1 cellular context compared by ENCODE assay signal in the genomic region with DNA sequence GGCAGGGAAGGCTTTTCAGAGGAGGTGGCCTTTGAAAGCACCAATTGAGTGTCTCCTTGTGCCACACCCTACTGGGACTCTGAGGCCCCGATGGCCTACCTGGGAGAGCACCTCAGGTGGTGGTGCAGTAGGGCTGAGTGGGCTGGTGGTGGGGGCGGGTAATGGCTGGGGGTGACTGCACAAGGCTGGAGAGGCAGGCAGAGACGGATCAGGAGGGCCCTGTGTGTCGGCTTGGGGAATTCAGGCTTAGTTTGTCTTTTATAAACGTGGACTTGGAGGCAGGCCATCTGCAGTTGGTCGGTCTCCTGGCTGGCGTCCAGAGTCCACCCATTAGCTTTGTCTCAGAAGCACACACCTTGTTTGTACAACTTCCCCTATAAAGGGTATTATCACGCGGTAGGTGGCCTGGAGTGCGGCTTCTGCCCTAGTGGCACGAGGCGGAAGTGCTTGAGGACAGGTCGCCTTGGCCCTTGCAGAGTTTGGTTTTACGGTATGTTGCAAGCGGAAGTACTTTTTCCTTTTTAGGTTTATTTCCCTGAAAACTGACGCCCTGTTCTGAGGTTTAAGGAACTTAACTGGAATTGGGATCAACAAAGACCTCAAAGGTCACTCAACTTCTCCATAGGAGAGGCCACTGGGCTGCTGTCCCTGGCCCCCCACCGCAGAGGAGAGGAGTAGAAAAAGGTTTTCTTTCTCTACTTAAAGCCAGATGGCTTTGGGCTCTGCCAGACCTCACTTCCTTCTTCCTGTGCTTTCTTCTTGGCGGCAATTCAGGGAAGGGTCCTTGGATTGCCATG.
TF ChIP-seq lines count a peak whose summit lies in the region.

No MANE protein-coding gene starts in this region.

TF ChIP-seq in K562, 482 proteins besides CTCF, POLR2A, EP300 and RAD21 (continued from another document and continues in another):
- TF ChIP-seq POU5F1 (IDR thresholded peaks at IDR 0.05; ENCODE audit: borderline replicate concordance, low read depth, low read length, partially characterized antibody): no peak
- peak; percentile 94 for TF ChIP-seq NFIC (IDR thresholded peaks at IDR 0.05)
- no peak for TF ChIP-seq PCBP1 (IDR thresholded peaks at IDR 0.05; ENCODE audit: low read depth, low read length, poor library complexity, severe bottlenecking)
- TF ChIP-seq ZNF217 (CRISPR knock-in tag; IDR thresholded peaks at IDR 0.05): no peak
- 0 out of 4 replicates have a peak, but pooled peaks of 1 of the 2 experiments have one; percentile 24 for TF ChIP-seq HDAC1 (IDR thresholded peaks at IDR 0.05)
- TF ChIP-seq YBX1 (IDR thresholded peaks at IDR 0.05): no peak
- no peak for TF ChIP-seq ZFP1 (CRISPR knock-in tag; IDR thresholded peaks at IDR 0.05)
- no peak for TF ChIP-seq EP400 (IDR thresholded peaks at IDR 0.05)
- TF ChIP-seq, protein P1, sequence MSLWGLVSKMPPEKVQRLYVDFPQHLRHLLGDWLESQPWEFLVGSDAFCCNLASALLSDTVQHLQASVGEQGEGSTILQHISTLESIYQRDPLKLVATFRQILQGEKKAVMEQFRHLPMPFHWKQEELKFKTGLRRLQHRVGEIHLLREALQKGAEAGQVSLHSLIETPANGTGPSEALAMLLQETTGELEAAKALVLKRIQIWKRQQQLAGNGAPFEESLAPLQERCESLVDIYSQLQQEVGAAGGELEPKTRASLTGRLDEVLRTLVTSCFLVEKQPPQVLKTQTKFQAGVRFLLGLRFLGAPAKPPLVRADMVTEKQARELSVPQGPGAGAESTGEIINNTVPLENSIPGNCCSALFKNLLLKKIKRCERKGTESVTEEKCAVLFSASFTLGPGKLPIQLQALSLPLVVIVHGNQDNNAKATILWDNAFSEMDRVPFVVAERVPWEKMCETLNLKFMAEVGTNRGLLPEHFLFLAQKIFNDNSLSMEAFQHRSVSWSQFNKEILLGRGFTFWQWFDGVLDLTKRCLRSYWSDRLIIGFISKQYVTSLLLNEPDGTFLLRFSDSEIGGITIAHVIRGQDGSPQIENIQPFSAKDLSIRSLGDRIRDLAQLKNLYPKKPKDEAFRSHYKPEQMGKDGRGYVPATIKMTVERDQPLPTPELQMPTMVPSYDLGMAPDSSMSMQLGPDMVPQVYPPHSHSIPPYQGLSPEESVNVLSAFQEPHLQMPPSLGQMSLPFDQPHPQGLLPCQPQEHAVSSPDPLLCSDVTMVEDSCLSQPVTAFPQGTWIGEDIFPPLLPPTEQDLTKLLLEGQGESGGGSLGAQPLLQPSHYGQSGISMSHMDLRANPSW (CRISPR knock-in tag; IDR thresholded peaks at IDR 0.05): no peak
- no peak for TF ChIP-seq HDAC3 (IDR thresholded peaks at IDR 0.05; ENCODE audit: borderline replicate concordance, partially characterized antibody)
- TF ChIP-seq ZNF311 (CRISPR knock-in tag; IDR thresholded peaks at IDR 0.05): no peak
- TF ChIP-seq MECOM (CRISPR knock-in tag; IDR thresholded peaks at IDR 0.05): no peak
- TF ChIP-seq, protein P2, sequence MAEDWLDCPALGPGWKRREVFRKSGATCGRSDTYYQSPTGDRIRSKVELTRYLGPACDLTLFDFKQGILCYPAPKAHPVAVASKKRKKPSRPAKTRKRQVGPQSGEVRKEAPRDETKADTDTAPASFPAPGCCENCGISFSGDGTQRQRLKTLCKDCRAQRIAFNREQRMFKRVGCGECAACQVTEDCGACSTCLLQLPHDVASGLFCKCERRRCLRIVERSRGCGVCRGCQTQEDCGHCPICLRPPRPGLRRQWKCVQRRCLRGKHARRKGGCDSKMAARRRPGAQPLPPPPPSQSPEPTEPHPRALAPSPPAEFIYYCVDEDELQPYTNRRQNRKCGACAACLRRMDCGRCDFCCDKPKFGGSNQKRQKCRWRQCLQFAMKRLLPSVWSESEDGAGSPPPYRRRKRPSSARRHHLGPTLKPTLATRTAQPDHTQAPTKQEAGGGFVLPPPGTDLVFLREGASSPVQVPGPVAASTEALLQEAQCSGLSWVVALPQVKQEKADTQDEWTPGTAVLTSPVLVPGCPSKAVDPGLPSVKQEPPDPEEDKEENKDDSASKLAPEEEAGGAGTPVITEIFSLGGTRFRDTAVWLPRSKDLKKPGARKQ (CRISPR knock-in tag; IDR thresholded peaks at IDR 0.05): no peak
- TF ChIP-seq ZNF830 (CRISPR knock-in tag; IDR thresholded peaks at IDR 0.05): no peak
- TF ChIP-seq, protein P3, sequence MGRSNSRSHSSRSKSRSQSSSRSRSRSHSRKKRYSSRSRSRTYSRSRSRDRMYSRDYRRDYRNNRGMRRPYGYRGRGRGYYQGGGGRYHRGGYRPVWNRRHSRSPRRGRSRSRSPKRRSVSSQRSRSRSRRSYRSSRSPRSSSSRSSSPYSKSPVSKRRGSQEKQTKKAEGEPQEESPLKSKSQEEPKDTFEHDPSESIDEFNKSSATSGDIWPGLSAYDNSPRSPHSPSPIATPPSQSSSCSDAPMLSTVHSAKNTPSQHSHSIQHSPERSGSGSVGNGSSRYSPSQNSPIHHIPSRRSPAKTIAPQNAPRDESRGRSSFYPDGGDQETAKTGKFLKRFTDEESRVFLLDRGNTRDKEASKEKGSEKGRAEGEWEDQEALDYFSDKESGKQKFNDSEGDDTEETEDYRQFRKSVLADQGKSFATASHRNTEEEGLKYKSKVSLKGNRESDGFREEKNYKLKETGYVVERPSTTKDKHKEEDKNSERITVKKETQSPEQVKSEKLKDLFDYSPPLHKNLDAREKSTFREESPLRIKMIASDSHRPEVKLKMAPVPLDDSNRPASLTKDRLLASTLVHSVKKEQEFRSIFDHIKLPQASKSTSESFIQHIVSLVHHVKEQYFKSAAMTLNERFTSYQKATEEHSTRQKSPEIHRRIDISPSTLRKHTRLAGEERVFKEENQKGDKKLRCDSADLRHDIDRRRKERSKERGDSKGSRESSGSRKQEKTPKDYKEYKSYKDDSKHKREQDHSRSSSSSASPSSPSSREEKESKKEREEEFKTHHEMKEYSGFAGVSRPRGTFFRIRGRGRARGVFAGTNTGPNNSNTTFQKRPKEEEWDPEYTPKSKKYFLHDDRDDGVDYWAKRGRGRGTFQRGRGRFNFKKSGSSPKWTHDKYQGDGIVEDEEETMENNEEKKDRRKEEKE (IDR thresholded peaks at IDR 0.05; ENCODE audit: borderline replicate concordance in 1 of 2, control insufficient read depth in 1 of 2, low read depth in 2 of 2, low read length in 1 of 2): no peak
- no peak for TF ChIP-seq PURB (CRISPR knock-in tag; IDR thresholded peaks at IDR 0.05; ENCODE audit: low read depth)
- TF ChIP-seq POLR2G (IDR thresholded peaks at IDR 0.05; ENCODE audit: low read depth, low read length): peak; percentile 52
- TF ChIP-seq, protein P4, sequence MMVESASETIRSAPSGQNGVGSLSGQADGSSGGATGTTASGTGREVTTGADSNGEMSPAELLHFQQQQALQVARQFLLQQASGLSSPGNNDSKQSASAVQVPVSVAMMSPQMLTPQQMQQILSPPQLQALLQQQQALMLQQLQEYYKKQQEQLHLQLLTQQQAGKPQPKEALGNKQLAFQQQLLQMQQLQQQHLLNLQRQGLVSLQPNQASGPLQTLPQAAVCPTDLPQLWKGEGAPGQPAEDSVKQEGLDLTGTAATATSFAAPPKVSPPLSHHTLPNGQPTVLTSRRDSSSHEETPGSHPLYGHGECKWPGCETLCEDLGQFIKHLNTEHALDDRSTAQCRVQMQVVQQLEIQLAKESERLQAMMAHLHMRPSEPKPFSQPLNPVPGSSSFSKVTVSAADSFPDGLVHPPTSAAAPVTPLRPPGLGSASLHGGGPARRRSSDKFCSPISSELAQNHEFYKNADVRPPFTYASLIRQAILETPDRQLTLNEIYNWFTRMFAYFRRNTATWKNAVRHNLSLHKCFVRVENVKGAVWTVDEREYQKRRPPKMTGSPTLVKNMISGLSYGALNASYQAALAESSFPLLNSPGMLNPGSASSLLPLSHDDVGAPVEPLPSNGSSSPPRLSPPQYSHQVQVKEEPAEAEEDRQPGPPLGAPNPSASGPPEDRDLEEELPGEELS (CRISPR knock-in tag; IDR thresholded peaks at IDR 0.05; ENCODE audit: borderline replicate concordance): no peak
- TF ChIP-seq, protein P5, sequence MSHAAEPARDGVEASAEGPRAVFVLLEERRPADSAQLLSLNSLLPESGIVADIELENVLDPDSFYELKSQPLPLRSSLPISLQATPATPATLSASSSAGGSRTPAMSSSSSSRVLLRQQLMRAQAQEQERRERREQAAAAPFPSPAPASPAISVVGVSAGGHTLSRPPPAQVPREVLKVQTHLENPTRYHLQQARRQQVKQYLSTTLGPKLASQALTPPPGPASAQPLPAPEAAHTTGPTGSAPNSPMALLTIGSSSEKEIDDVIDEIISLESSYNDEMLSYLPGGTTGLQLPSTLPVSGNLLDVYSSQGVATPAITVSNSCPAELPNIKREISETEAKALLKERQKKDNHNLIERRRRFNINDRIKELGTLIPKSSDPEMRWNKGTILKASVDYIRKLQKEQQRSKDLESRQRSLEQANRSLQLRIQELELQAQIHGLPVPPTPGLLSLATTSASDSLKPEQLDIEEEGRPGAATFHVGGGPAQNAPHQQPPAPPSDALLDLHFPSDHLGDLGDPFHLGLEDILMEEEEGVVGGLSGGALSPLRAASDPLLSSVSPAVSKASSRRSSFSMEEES (CRISPR knock-in tag; IDR thresholded peaks at IDR 0.05): no peak; the same call in 1 of the 2 replicates
- TF ChIP-seq CREB1 (IDR thresholded peaks at IDR 0.05): no peak
- no peak for TF ChIP-seq CREB1 (CRISPR knock-in tag; IDR thresholded peaks at IDR 0.05)
- no peak for TF ChIP-seq FOXA1 (IDR thresholded peaks at IDR 0.05; ENCODE audit: borderline replicate concordance)
- TF ChIP-seq, protein P6, sequence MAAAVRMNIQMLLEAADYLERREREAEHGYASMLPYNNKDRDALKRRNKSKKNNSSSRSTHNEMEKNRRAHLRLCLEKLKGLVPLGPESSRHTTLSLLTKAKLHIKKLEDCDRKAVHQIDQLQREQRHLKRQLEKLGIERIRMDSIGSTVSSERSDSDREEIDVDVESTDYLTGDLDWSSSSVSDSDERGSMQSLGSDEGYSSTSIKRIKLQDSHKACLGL (CRISPR knock-in tag; IDR thresholded peaks at IDR 0.05; ENCODE audit: borderline replicate concordance, poor library complexity, severe bottlenecking): no peak
- TF ChIP-seq POLR2AphosphoS2 (IDR thresholded peaks at IDR 0.05; ENCODE audit: low read length): no peak
- TF ChIP-seq, protein P7, sequence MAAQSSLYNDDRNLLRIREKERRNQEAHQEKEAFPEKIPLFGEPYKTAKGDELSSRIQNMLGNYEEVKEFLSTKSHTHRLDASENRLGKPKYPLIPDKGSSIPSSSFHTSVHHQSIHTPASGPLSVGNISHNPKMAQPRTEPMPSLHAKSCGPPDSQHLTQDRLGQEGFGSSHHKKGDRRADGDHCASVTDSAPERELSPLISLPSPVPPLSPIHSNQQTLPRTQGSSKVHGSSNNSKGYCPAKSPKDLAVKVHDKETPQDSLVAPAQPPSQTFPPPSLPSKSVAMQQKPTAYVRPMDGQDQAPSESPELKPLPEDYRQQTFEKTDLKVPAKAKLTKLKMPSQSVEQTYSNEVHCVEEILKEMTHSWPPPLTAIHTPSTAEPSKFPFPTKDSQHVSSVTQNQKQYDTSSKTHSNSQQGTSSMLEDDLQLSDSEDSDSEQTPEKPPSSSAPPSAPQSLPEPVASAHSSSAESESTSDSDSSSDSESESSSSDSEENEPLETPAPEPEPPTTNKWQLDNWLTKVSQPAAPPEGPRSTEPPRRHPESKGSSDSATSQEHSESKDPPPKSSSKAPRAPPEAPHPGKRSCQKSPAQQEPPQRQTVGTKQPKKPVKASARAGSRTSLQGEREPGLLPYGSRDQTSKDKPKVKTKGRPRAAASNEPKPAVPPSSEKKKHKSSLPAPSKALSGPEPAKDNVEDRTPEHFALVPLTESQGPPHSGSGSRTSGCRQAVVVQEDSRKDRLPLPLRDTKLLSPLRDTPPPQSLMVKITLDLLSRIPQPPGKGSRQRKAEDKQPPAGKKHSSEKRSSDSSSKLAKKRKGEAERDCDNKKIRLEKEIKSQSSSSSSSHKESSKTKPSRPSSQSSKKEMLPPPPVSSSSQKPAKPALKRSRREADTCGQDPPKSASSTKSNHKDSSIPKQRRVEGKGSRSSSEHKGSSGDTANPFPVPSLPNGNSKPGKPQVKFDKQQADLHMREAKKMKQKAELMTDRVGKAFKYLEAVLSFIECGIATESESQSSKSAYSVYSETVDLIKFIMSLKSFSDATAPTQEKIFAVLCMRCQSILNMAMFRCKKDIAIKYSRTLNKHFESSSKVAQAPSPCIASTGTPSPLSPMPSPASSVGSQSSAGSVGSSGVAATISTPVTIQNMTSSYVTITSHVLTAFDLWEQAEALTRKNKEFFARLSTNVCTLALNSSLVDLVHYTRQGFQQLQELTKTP (IDR thresholded peaks at IDR 0.05; ENCODE audit: low read depth in 1 of 2, partially characterized antibody in 2 of 2): no peak
- TF ChIP-seq SOX6 (IDR thresholded peaks at IDR 0.05): peak; percentile 96
- TF ChIP-seq FOXJ2 (tag; IDR thresholded peaks at IDR 0.05): no peak
- TF ChIP-seq, protein P8, sequence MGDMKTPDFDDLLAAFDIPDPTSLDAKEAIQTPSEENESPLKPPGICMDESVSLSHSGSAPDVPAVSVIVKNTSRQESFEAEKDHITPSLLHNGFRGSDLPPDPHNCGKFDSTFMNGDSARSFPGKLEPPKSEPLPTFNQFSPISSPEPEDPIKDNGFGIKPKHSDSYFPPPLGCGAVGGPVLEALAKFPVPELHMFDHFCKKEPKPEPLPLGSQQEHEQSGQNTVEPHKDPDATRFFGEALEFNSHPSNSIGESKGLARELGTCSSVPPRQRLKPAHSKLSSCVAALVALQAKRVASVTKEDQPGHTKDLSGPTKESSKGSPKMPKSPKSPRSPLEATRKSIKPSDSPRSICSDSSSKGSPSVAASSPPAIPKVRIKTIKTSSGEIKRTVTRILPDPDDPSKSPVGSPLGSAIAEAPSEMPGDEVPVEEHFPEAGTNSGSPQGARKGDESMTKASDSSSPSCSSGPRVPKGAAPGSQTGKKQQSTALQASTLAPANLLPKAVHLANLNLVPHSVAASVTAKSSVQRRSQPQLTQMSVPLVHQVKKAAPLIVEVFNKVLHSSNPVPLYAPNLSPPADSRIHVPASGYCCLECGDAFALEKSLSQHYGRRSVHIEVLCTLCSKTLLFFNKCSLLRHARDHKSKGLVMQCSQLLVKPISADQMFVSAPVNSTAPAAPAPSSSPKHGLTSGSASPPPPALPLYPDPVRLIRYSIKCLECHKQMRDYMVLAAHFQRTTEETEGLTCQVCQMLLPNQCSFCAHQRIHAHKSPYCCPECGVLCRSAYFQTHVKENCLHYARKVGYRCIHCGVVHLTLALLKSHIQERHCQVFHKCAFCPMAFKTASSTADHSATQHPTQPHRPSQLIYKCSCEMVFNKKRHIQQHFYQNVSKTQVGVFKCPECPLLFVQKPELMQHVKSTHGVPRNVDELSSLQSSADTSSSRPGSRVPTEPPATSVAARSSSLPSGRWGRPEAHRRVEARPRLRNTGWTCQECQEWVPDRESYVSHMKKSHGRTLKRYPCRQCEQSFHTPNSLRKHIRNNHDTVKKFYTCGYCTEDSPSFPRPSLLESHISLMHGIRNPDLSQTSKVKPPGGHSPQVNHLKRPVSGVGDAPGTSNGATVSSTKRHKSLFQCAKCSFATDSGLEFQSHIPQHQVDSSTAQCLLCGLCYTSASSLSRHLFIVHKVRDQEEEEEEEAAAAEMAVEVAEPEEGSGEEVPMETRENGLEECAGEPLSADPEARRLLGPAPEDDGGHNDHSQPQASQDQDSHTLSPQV (IDR thresholded peaks at IDR 0.05): no peak
- TF ChIP-seq MTA2 (IDR thresholded peaks at IDR 0.05; ENCODE audit: low read depth): no peak
- no peak for TF ChIP-seq FOXM1 (IDR thresholded peaks at IDR 0.05; ENCODE audit: low read depth)
- TF ChIP-seq FOXM1 (CRISPR knock-in tag; IDR thresholded peaks at IDR 0.05; ENCODE audit: low read depth): no peak
- no peak for TF ChIP-seq POLR3G (IDR thresholded peaks at IDR 0.05; ENCODE audit: extremely low read depth, insufficient read length, insufficient replicate concordance)
- TF ChIP-seq ZNF184 (CRISPR knock-in tag; IDR thresholded peaks at IDR 0.05): no peak
- no peak for TF ChIP-seq ZNF551 (CRISPR knock-in tag; IDR thresholded peaks at IDR 0.05)
